Comparison of ENCODE assay signal across 10 cellular contexts in genomic region chr4:113445286-113445685, GRCh38.
A peak's percentile ranks its signal among the peaks of the same experiment; 100 is the strongest.
DNase-seq lines count a peak whose midpoint lies in the region; ATAC-seq and TF ChIP-seq lines count a peak whose summit lies in the region.
"Had no signal": no experiment of that assay in that cellular context is flagged by ENCODE, and none has a peak within 500 bp of the region (broad histone marks: within the 10 kb centered on the region; RNA-seq: fewer than 3 reads in every experiment).

No MANE protein-coding gene starts in this region.

- H3K9me3 ChIP-seq in left lung (peaks cover 0 to 2% of the 10 kb centered on the region in 2 donors), upper lobe of right lung (no peaks in the 10 kb centered on the region)

- intact Hi-C loops in left lung (cut with DNase I) (no loop called here), upper lobe of right lung (cut with DNase I) (no loop called here)

- H3K27ac Mint-ChIP-seq in activated T-cell treated with anti-CD3 and anti-CD28 coated beads, Interleukin-2, amount 50 U/mL, for 72 hours, result peak overlapping the region; percentile 82
- H3K27ac Mint-ChIP-seq in brain, result peak overlapping the region in 3 of 5 experiments; percentile 54 to 84 (median 70)

- no peaks in the 10 kb centered on the region for H3K4me1 Mint-ChIP-seq in activated T-cell treated with anti-CD3 and anti-CD28 coated beads, Interleukin-2, amount 50 U/mL, for 72 hours (ENCODE audit: low read depth)
- H3K4me1 Mint-ChIP-seq in brain, result peaks cover 25% of the 10 kb centered on the region

- H3K36me3 Mint-ChIP-seq in activated T-cell treated with anti-CD3 and anti-CD28 coated beads, Interleukin-2, amount 50 U/mL, for 72 hours (ENCODE audit: insufficient read depth in 2 of 2), result peaks cover 4% of the 10 kb centered on the region in 2 donors
- no peaks in the 10 kb centered on the region for H3K36me3 Mint-ChIP-seq in brain

- no peak overlapping the region for H3K4me3 ChIP-seq in left lung
- no peak overlapping the region for H3K4me3 ChIP-seq in upper lobe of right lung

- H3K27ac ChIP-seq in left lung, result peak overlapping the region; percentile 48 to 58
- H3K27ac ChIP-seq in upper lobe of right lung, result peak overlapping the region; percentile 7
- H3K27ac ChIP-seq: C4-2B had no signal

- no peak for ATAC-seq in activated T-cell treated with anti-CD3 and anti-CD28 coated beads, Interleukin-2, amount 50 U/mL, for 72 hours (replicated peaks in 1 of 2)
- peak; percentile 72 for ATAC-seq in left lung
- peak; percentile 61 for ATAC-seq in upper lobe of right lung

- TF ChIP-seq CTCF in brain (conservative IDR thresholded peaks at IDR 0.05), result no peak
- TF ChIP-seq CTCF in left lung (IDR thresholded peaks at IDR 0.05), result no peak
- TF ChIP-seq CTCF in upper lobe of right lung (IDR thresholded peaks at IDR 0.05), result no peak

- H3K36me3 ChIP-seq in left lung (no peaks in the 10 kb centered on the region), upper lobe of right lung (no peaks in the 10 kb centered on the region)

- H3K9me3 Mint-ChIP-seq in activated T-cell treated with anti-CD3 and anti-CD28 coated beads, Interleukin-2, amount 50 U/mL, for 72 hours, result peaks cover 4 to 5% of the 10 kb centered on the region in 2 donors
- H3K9me3 Mint-ChIP-seq in brain, result no peaks in the 10 kb centered on the region

- no peak for DNase-seq in activated T-cell treated with anti-CD3 and anti-CD28 coated beads, Interleukin-2, amount 50 U/mL, for 72 hours
- no peak for DNase-seq in activated T-cell treated with anti-CD3 and anti-CD28 coated beads, Interleukin-2, amount 50 U/mL, for 48 hours
- DNase-seq in left lung (peak in 1 of 2 donors; percentile 40), upper lobe of right lung (no peak), NCI-H2196 treated with DMSO at 0.1 percent for 48 hours (lab: John Stamatoyannopoulos, UW; ENCODE audit: unreplicated experiment) (no peak), NCI-H510A treated with DMSO at 0.1 percent for 48 hours (lab: John Stamatoyannopoulos, UW) (no peak), inferior parietal cortex (ENCODE audit: extremely low spot score) (no peak)
- DNase-seq: activated effector memory CD4-positive, alpha-beta T cell treated with anti-CD3 and anti-CD28 coated beads, Interleukin-2, amount 50 U/mL, for 16 hours had no signal

- H3K27me3 ChIP-seq in left lung (no peaks in the 10 kb centered on the region), upper lobe of right lung (no peaks in the 10 kb centered on the region)

- H3K27me3 Mint-ChIP-seq in activated T-cell treated with anti-CD3 and anti-CD28 coated beads, Interleukin-2, amount 50 U/mL, for 72 hours (ENCODE audit: low read depth), result peaks cover 5% of the 10 kb centered on the region
- no peaks in the 10 kb centered on the region for H3K27me3 Mint-ChIP-seq in brain

- peak overlapping the region in 1 of 2 donors; percentile 68 for H3K4me3 Mint-ChIP-seq in activated T-cell treated with anti-CD3 and anti-CD28 coated beads, Interleukin-2, amount 50 U/mL, for 72 hours
- H3K4me3 Mint-ChIP-seq in brain, result no peak overlapping the region

- H3K4me1 ChIP-seq in left lung, result peaks cover 7 to 23% of the 10 kb centered on the region in 2 donors
- peaks cover 21% of the 10 kb centered on the region for H3K4me1 ChIP-seq in upper lobe of right lung

Comparison
In these comparisons a context has a peak if more than half of its experiments do, and no peak if none do; other contexts are left out.
1. ATAC-seq: peak in left lung (single experiment) and upper lobe of right lung (single experiment); none in activated T-cell treated with anti-CD3 and anti-CD28 coated beads, Interleukin-2, amount 50 U/mL, for 72 hours (0 of 2).